In the genomic region with DNA sequence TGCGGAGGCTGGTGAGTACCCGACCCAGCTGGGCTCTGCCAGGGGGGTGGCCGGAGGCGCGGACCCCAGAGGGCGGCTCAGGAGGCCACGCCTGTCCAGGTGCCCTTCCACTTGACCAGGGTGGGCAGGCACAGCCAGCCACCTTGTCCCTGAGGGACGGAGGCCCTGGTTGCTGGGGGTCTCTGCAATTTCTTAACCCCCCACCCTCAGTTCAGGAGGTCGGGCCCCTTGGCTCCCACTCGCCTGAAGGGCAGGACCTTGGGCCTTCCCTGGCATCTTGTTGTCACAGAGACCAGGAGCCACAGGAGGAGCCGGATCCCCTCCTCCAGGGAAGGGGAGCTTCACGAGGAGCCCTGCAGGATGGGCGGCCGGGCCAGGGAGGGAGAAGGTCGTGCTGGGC, we compare ENCODE assay signal across 8 cellular contexts. TPM values are rescaled to one million over a fixed set of nuclear protein-coding genes. Genes with fewer than 3 reads are reported as not detected.
DNase-seq lines count a peak whose midpoint lies in the region; ATAC-seq and TF ChIP-seq lines count a peak whose summit lies in the region.
"Not testable (repeated sequence)": the region's sequence is repeated elsewhere in the genome, so short reads cannot be mapped to it uniquely, and the experiment has no call there.

No MANE protein-coding gene starts in this region.

- not testable (repeated sequence) for H3K9me3 Mint-ChIP-seq in GM23338; natural killer cell treated with Interleukin-12 subunit alpha and Interleukin-12 subunit beta and Interleukin-15 and Interleukin-18, amount 100 ng/mL, for 72 hours; osteocyte (ENCODE audit: unreplicated experiment); stimulated activated effector memory CD8-positive, alpha-beta T cell treated with anti-CD3 and anti-CD28 coated beads, Interleukin-12 subunit alpha, Interleukin-12 subunit beta, amount 100 ng/mL, for 72 hours; stimulated activated naive CD8-positive, alpha-beta T cell treated with anti-CD3 and anti-CD28 coated beads, Interleukin-15, amount 100 ng/mL, for 72 hours

- H3K36me3 ChIP-seq in GM23338 (ENCODE audit: insufficient read depth); lower lobe of right lung; aorta (ENCODE audit: control insufficient read depth in 1 of 2, insufficient read depth in 2 of 2, low read length in 1 of 2): not testable (repeated sequence)

- H3K4me3 ChIP-seq in GM23338; lower lobe of right lung; aorta (ENCODE audit: low read length in 2 of 2): not testable (repeated sequence)

- H2AFZ ChIP-seq in GM23338, result not testable (repeated sequence)

- not testable (repeated sequence) for H3K79me2 ChIP-seq in GM23338 (replicated peaks; ENCODE audit: insufficient read depth)

- not testable (repeated sequence) for H3F3A ChIP-seq in GM23338 (replicated peaks; ENCODE audit: low read depth)

- not testable (repeated sequence) for H3K27me3 Mint-ChIP-seq in GM23338 (ENCODE audit: insufficient read depth, low read depth, poor library complexity); natural killer cell treated with Interleukin-12 subunit alpha and Interleukin-12 subunit beta and Interleukin-15 and Interleukin-18, amount 100 ng/mL, for 72 hours; osteocyte (ENCODE audit: unreplicated experiment); stimulated activated naive CD8-positive, alpha-beta T cell treated with anti-CD3 and anti-CD28 coated beads, Interleukin-15, amount 100 ng/mL, for 72 hours

- not testable (repeated sequence) for TF ChIP-seq CTCF in GM23338 (conservative IDR thresholded peaks at IDR 0.05; ENCODE audit: low read depth in 2 of 2); lower lobe of right lung (IDR thresholded peaks at IDR 0.05); osteocyte (IDR thresholded peaks at IDR 0.05)

- H3K9me2 ChIP-seq in GM23338 (ENCODE audit: insufficient read depth), result not testable (repeated sequence)

- H3K27me3 ChIP-seq in GM23338 (ENCODE audit: insufficient read depth); lower lobe of right lung (ENCODE audit: low read depth); aorta (ENCODE audit: control insufficient read depth in 1 of 2, insufficient read depth in 2 of 2, low read length in 1 of 2): not testable (repeated sequence)

- not testable (repeated sequence) for H3K4me1 ChIP-seq in GM23338 (ENCODE audit: insufficient read depth); lower lobe of right lung; aorta (ENCODE audit: control insufficient read depth in 1 of 2, insufficient read depth in 2 of 2, low read length in 2 of 2)

- H3K4me3 Mint-ChIP-seq in GM23338; natural killer cell treated with Interleukin-12 subunit alpha and Interleukin-12 subunit beta and Interleukin-15 and Interleukin-18, amount 100 ng/mL, for 72 hours; osteocyte (ENCODE audit: unreplicated experiment); stimulated activated effector memory CD8-positive, alpha-beta T cell treated with anti-CD3 and anti-CD28 coated beads, Interleukin-12 subunit alpha, Interleukin-12 subunit beta, amount 100 ng/mL, for 72 hours; stimulated activated naive CD8-positive, alpha-beta T cell treated with anti-CD3 and anti-CD28 coated beads, Interleukin-15, amount 100 ng/mL, for 72 hours: not testable (repeated sequence)

- not testable (repeated sequence) for DNase-seq in GM23338 (ENCODE audit: low spot score); natural killer cell treated with Interleukin-12 subunit alpha and Interleukin-12 subunit beta and Interleukin-15 and Interleukin-18, amount 100 ng/mL, for 72 hours (ENCODE audit: low spot score); stimulated activated effector memory CD8-positive, alpha-beta T cell treated with anti-CD3 and anti-CD28 coated beads, Interleukin-12 subunit alpha, Interleukin-12 subunit beta, amount 100 ng/mL, for 72 hours (ENCODE audit: low spot score in 2 of 2); stimulated activated naive CD8-positive, alpha-beta T cell treated with anti-CD3 and anti-CD28 coated beads, Interleukin-15, amount 100 ng/mL, for 72 hours; aorta
- peak; percentile 6 for DNase-seq in lower lobe of right lung
- DNase-seq in osteocyte (ENCODE audit: extremely low spot score, unreplicated experiment), result peak; percentile 80

- 80 to 90% methylated on average over 4 to 9 of the region's 15 CpGs for WGBS in aorta, 2 donors

- intact Hi-C loops in lower lobe of right lung (cut with DNase I); aorta (cut with DNase I): not testable (repeated sequence)

- not testable (repeated sequence) for H3K4me1 Mint-ChIP-seq in GM23338; natural killer cell treated with Interleukin-12 subunit alpha and Interleukin-12 subunit beta and Interleukin-15 and Interleukin-18, amount 100 ng/mL, for 72 hours (ENCODE audit: low read depth in 2 of 2); osteocyte (ENCODE audit: unreplicated experiment); stimulated activated effector memory CD8-positive, alpha-beta T cell treated with anti-CD3 and anti-CD28 coated beads, Interleukin-12 subunit alpha, Interleukin-12 subunit beta, amount 100 ng/mL, for 72 hours; stimulated activated naive CD8-positive, alpha-beta T cell treated with anti-CD3 and anti-CD28 coated beads, Interleukin-15, amount 100 ng/mL, for 72 hours

- not testable (repeated sequence) for H4K20me1 ChIP-seq in GM23338 (replicated peaks; ENCODE audit: insufficient read depth)

- ATAC-seq in GM23338 (peak; percentile 41), esophagus mucosa (peak; percentile 6), lower lobe of right lung (peak in 1 of 2 donors; percentile 17), aorta (ENCODE audit: low FRiP score) (peak; percentile 14)
- ATAC-seq in natural killer cell treated with Interleukin-12 subunit alpha and Interleukin-12 subunit beta and Interleukin-15 and Interleukin-18, amount 100 ng/mL, for 72 hours, result peak; percentile 25 to 29
- ATAC-seq in stimulated activated effector memory CD8-positive, alpha-beta T cell treated with anti-CD3 and anti-CD28 coated beads, Interleukin-12 subunit alpha, Interleukin-12 subunit beta, amount 100 ng/mL, for 72 hours, result peak; percentile 34
- peak; percentile 49 for ATAC-seq in stimulated activated naive CD8-positive, alpha-beta T cell treated with anti-CD3 and anti-CD28 coated beads, Interleukin-15, amount 100 ng/mL, for 72 hours

- H3K36me3 Mint-ChIP-seq in GM23338 (ENCODE audit: low read depth); natural killer cell treated with Interleukin-12 subunit alpha and Interleukin-12 subunit beta and Interleukin-15 and Interleukin-18, amount 100 ng/mL, for 72 hours; osteocyte (ENCODE audit: unreplicated experiment); stimulated activated effector memory CD8-positive, alpha-beta T cell treated with anti-CD3 and anti-CD28 coated beads, Interleukin-12 subunit alpha, Interleukin-12 subunit beta, amount 100 ng/mL, for 72 hours: not testable (repeated sequence)

- H3K4me2 ChIP-seq in GM23338, result not testable (repeated sequence)

- H3K27ac ChIP-seq in GM23338 (ENCODE audit: low read depth); lower lobe of right lung; aorta (ENCODE audit: low read depth in 1 of 2, low read length in 2 of 2): not testable (repeated sequence)

- H3K9me3 ChIP-seq in lower lobe of right lung; aorta (ENCODE audit: control insufficient read depth, low read length): not testable (repeated sequence)

- not testable (repeated sequence) for H3K27ac Mint-ChIP-seq in GM23338; natural killer cell treated with Interleukin-12 subunit alpha and Interleukin-12 subunit beta and Interleukin-15 and Interleukin-18, amount 100 ng/mL, for 72 hours; osteocyte (ENCODE audit: unreplicated experiment); stimulated activated effector memory CD8-positive, alpha-beta T cell treated with anti-CD3 and anti-CD28 coated beads, Interleukin-12 subunit alpha, Interleukin-12 subunit beta, amount 100 ng/mL, for 72 hours; stimulated activated naive CD8-positive, alpha-beta T cell treated with anti-CD3 and anti-CD28 coated beads, Interleukin-15, amount 100 ng/mL, for 72 hours

RNA-seq across cellular contexts. Expression of a gene that starts 1.0 kb away (rescaled TPM):
- 0.16 and 0.90 TPM in 2 replicates for total RNA-seq in GM23338 (2014; rRNA removed; shearing (Covaris generic))
- polyA plus RNA-seq in GM23338 (2016; fragmentation: Nextera tagmentation; extraction: Ambion mirVana), result 0.13 and 0.23 TPM in 2 replicates
- 0.36 TPM for total RNA-seq in esophagus mucosa
- total RNA-seq in lower lobe of right lung, result 2.7 TPM
- 1 to 10 TPM; 2.2 to 5.1 TPM for total RNA-seq in natural killer cell treated with Interleukin-12 subunit alpha and Interleukin-12 subunit beta and Interleukin-15 and Interleukin-18, amount 100 ng/mL, for 72 hours
- total RNA-seq in osteocyte, result 1.1 and 1.2 TPM in 2 replicates
- total RNA-seq in aorta, result 1 to 10 TPM; 1.9 to 3.0 TPM
- 10 to 100 TPM in 1 of 2 donors, 1 to 10 TPM in 1; 2.6 to 41.6 TPM for polyA plus RNA-seq in aorta
